In genomic region chr1:198636391-198636790, GRCh38 we compare ENCODE assay signal across 18 cellular contexts. TPM values are rescaled to one million over a fixed set of nuclear protein-coding genes. Genes with fewer than 3 reads are reported as not detected.
DNase-seq lines count a peak whose midpoint lies in the region; ATAC-seq, FAIRE-seq and TF ChIP-seq lines count a peak whose summit lies in the region.
"Had no signal": no experiment of that assay in that cellular context is flagged by ENCODE, and none has a peak within 500 bp of the region (broad histone marks: within the 10 kb centered on the region; RNA-seq: fewer than 3 reads in every experiment).

No MANE protein-coding gene starts in this region.

- H3F3A ChIP-seq in SU-DHL-6 (ENCODE audit: insufficient read depth) (peaks cover 79% of the 10 kb centered on the region), smooth muscle cell (ENCODE audit: low read depth) (no peaks in the 10 kb centered on the region)

- POLR2A ChIA-PET in GM12878 (lab: Charles Lee), result interaction anchor here (1.2 to 8.5 kb wide), 2 partner anchors 9 to 14 kb away, joined by 4 to 106 read pairs; no protein-coding TSS in a partner anchor

- peaks cover 94% of the 10 kb centered on the region for H3K79me2 ChIP-seq in SU-DHL-6 (ENCODE audit: insufficient read depth, low read length)
- peaks cover 25% of the 10 kb centered on the region for H3K79me2 ChIP-seq in GM12878 (ENCODE audit: control insufficient read depth, insufficient read depth, low read length)
- H3K79me2 ChIP-seq in smooth muscle cell (ENCODE audit: low read depth), result no peaks in the 10 kb centered on the region

- CTCF ChIA-PET in GM12878 (lab: Yijun Ruan, JAX), result interaction anchor here (1.1 to 5.8 kb wide), 8 partner anchors 9 to 116 kb away, joined by 3 to 45 read pairs (median 4); no protein-coding TSS in a partner anchor

- H3K4me1 ChIP-seq in GM12878 (ENCODE audit: control insufficient read depth, insufficient read depth, low read length) (peaks cover 18% of the 10 kb centered on the region), smooth muscle cell (ENCODE audit: low read depth) (no peaks in the 10 kb centered on the region)
- H3K4me1 ChIP-seq: Caco-2 had no signal

- DNase-seq in activated T-cell treated with anti-CD3 and anti-CD28 coated beads, Interleukin-2, amount 50 U/mL, for 24 hours, result no peak
- DNase-seq in activated T-cell treated with anti-CD3 and anti-CD28 coated beads for 4 hours (no peak), GM12878 (ENCODE audit: low read depth, low spot score) (no peak), smooth muscle cell (lab: John Stamatoyannopoulos, UW; ENCODE audit: unreplicated experiment) (no peak), Right ventricle myocardium superior (no peak)
- no peak for DNase-seq in stimulated activated effector memory CD8-positive, alpha-beta T cell treated with anti-CD3 and anti-CD28 coated beads, Interleukin-12 subunit alpha, Interleukin-12 subunit beta, amount 100 ng/mL, for 72 hours (ENCODE audit: low spot score in 2 of 2)
- no peak for DNase-seq in activated effector memory CD4-positive, alpha-beta T cell treated with anti-CD3 and anti-CD28 coated beads, Interleukin-2, amount 50 U/mL, for 16 hours
- DNase-seq: ACHN; Caco-2; HCEC 1CT; hypothalamus; midbrain; NCI-H82; stimulated activated naive CD4-positive, alpha-beta T cell treated with Interleukin-2 at 50 U/mL for 16 hours had no signal

- H3K4me2 ChIP-seq in SU-DHL-6 (ENCODE audit: low read depth, low read length, poor library complexity, severe bottlenecking) (peak overlapping the region; percentile 99), GM12878 (ENCODE audit: control insufficient read depth, insufficient read depth) (no peak overlapping the region), smooth muscle cell (no peak overlapping the region)

- H3K27me3 ChIP-seq in SU-DHL-6 (ENCODE audit: low read length) (no peaks in the 10 kb centered on the region), GM12878 (replicated peaks in 1 of 2; ENCODE audit: control insufficient read depth in 2 of 2, insufficient read depth in 2 of 2, low read length in 1 of 2) (no peaks in the 10 kb centered on the region), smooth muscle cell (ENCODE audit: low read depth) (no peaks in the 10 kb centered on the region)

- H3K4me3 ChIP-seq in SU-DHL-6 (ENCODE audit: insufficient read depth, low read length, poor library complexity, severe bottlenecking) (no peak overlapping the region), GM12878 (no peak overlapping the region), smooth muscle cell (no peak overlapping the region)
- H3K4me3 ChIP-seq: skin epidermis had no signal

- H2AFZ ChIP-seq in SU-DHL-6 (ENCODE audit: low read depth, low read length, severe bottlenecking), result no peak overlapping the region
- peak overlapping the region; percentile 46 for H2AFZ ChIP-seq in GM12878 (ENCODE audit: control insufficient read depth, low read depth, low read length)
- H2AFZ ChIP-seq in smooth muscle cell (ENCODE audit: low read depth), result no peak overlapping the region

- no peaks in the 10 kb centered on the region for H3K9me2 ChIP-seq in SU-DHL-6 (replicated peaks; ENCODE audit: insufficient read depth, low read length)

- TF ChIP-seq EP300 in GM12878 (IDR thresholded peaks at IDR 0.05; ENCODE audit: borderline replicate concordance in 1 of 2, control insufficient read depth in 1 of 2, low read depth in 2 of 2, low read length in 2 of 2), result no peak

- H3K36me3 ChIP-seq in SU-DHL-6 (ENCODE audit: low read length) (peaks cover 12% of the 10 kb centered on the region), GM12878 (ENCODE audit: control insufficient read depth in 2 of 2, insufficient read depth in 2 of 2, low read length in 1 of 2) (no peaks in the 10 kb centered on the region), smooth muscle cell (ENCODE audit: low read depth) (no peaks in the 10 kb centered on the region)

- FAIRE-seq in GM12878 (lab: Jason Lieb, UNC), result no peak
- FAIRE-seq: bronchial epithelial cell, urothelium cell line had no signal

- no peak for TF ChIP-seq RAD21 in GM12878 (IDR thresholded peaks at IDR 0.05; ENCODE audit: insufficient read depth, low read depth, low read length)

- BruUV-seq in GM12878 (replicated peaks; lab: Mats Ljungman, UMichigan), result no TSS peak

- H3K9me3 Mint-ChIP-seq in activated T-cell treated with anti-CD3 and anti-CD28 coated beads, Interleukin-2, amount 50 U/mL, for 24 hours, result peaks cover 7% of the 10 kb centered on the region
- H3K9me3 Mint-ChIP-seq in stimulated activated effector memory CD8-positive, alpha-beta T cell treated with anti-CD3 and anti-CD28 coated beads, Interleukin-12 subunit alpha, Interleukin-12 subunit beta, amount 100 ng/mL, for 72 hours, result peaks cover 12% of the 10 kb centered on the region

- peak overlapping the region; percentile 56 for H3K4me3 Mint-ChIP-seq in activated T-cell treated with anti-CD3 and anti-CD28 coated beads, Interleukin-2, amount 50 U/mL, for 24 hours
- peak overlapping the region; percentile 67 for H3K4me3 Mint-ChIP-seq in stimulated activated effector memory CD8-positive, alpha-beta T cell treated with anti-CD3 and anti-CD28 coated beads, Interleukin-12 subunit alpha, Interleukin-12 subunit beta, amount 100 ng/mL, for 72 hours

- in situ Hi-C loops in GM12878 (cut with MboI), result no loop called here

- ATAC-seq in GM12878, result no peak
- no peak for ATAC-seq in stimulated activated effector memory CD8-positive, alpha-beta T cell treated with anti-CD3 and anti-CD28 coated beads, Interleukin-12 subunit alpha, Interleukin-12 subunit beta, amount 100 ng/mL, for 72 hours
- ATAC-seq in Right ventricle myocardium superior (ENCODE audit: poor library complexity), result no peak

- RAD21 ChIA-PET in GM12878 (lab: Charles Lee; ENCODE audit: unreplicated experiment), result interaction anchor here (0.8 to 10.8 kb wide), 10 partner anchors 8 to 50 kb away, joined by 3 to 154 read pairs (median 4); no protein-coding TSS in a partner anchor

- H3K27ac Mint-ChIP-seq in activated T-cell treated with anti-CD3 and anti-CD28 coated beads, Interleukin-2, amount 50 U/mL, for 24 hours, result peak overlapping the region; percentile 96
- peak overlapping the region; percentile 98 for H3K27ac Mint-ChIP-seq in stimulated activated effector memory CD8-positive, alpha-beta T cell treated with anti-CD3 and anti-CD28 coated beads, Interleukin-12 subunit alpha, Interleukin-12 subunit beta, amount 100 ng/mL, for 72 hours

- SMC1A ChIA-PET in GM12878 (lab: Charles Lee; ENCODE audit: uncharacterized antibody, unreplicated experiment), result interaction anchor here (0.6 to 10.6 kb wide), 17 partner anchors 9 to 114 kb away, joined by 3 to 251 read pairs (median 5); no protein-coding TSS in a partner anchor

- WGBS in GM12878 (ENCODE audit: insufficient coverage, insufficient replicate concordance, low lambda C conversion rate, missing lambda C conversion rate), result 33% methylated on average over 2 of the region's 2 CpGs
- 92% methylated on average over 2 of the region's 2 CpGs for WGBS in smooth muscle cell (ENCODE audit: low lambda C conversion rate)

- H3K9me3 ChIP-seq in SU-DHL-6 (ENCODE audit: insufficient read depth, low read length) (no peaks in the 10 kb centered on the region), GM12878 (replicated peaks; ENCODE audit: control insufficient read depth, insufficient read depth, low read length) (peaks cover 4% of the 10 kb centered on the region; the same call in 2 of the 3 replicates), smooth muscle cell (replicated peaks; ENCODE audit: low read depth) (no peaks in the 10 kb centered on the region)
- H3K9me3 ChIP-seq: Caco-2 had no signal

- H3K9ac ChIP-seq in SU-DHL-6 (ENCODE audit: low read length) (peak overlapping the region; percentile 70), GM12878 (ENCODE audit: control insufficient read depth, insufficient read depth, low read length) (no peak overlapping the region), smooth muscle cell (ENCODE audit: low read depth) (no peak overlapping the region)

- H3K27me3 Mint-ChIP-seq in activated T-cell treated with anti-CD3 and anti-CD28 coated beads, Interleukin-2, amount 50 U/mL, for 24 hours, result no peaks in the 10 kb centered on the region

- intact Hi-C loops in GM12878 (cut with micrococcal nuclease; ENCODE audit: unreplicated experiment) (no loop called here), Right ventricle myocardium superior (cut with DNase I) (no loop called here)

- TF ChIP-seq CTCF in SU-DHL-6 (IDR thresholded peaks at IDR 0.05; ENCODE audit: insufficient read depth, low read length, poor library complexity, severe bottlenecking) (no peak), GM12878 (IDR thresholded peaks at IDR 0.05 in 2 of 3, conservative IDR thresholded peaks at IDR 0.05 in 1 of 3; ENCODE audit: control insufficient read depth in 2 of 3, extremely low read depth in 1 of 3, insufficient read depth in 1 of 3, low read depth in 3 of 3, low read length in 3 of 3) (no peak), smooth muscle cell (IDR thresholded peaks at IDR 0.05; ENCODE audit: borderline replicate concordance, insufficient read depth, poor library complexity, severe bottlenecking) (no peak)

- TF ChIP-seq POLR2A in GM12878 (IDR thresholded peaks at IDR 0.05; ENCODE audit: low read depth, low read length), result no peak

- H3K4me1 Mint-ChIP-seq in activated T-cell treated with anti-CD3 and anti-CD28 coated beads, Interleukin-2, amount 50 U/mL, for 24 hours (ENCODE audit: low read depth), result peaks cover 63% of the 10 kb centered on the region
- peaks cover 43% of the 10 kb centered on the region for H3K4me1 Mint-ChIP-seq in stimulated activated effector memory CD8-positive, alpha-beta T cell treated with anti-CD3 and anti-CD28 coated beads, Interleukin-12 subunit alpha, Interleukin-12 subunit beta, amount 100 ng/mL, for 72 hours

- H4K20me1 ChIP-seq in SU-DHL-6 (ENCODE audit: low read depth, low read length), result no peaks in the 10 kb centered on the region
- no peaks in the 10 kb centered on the region for H4K20me1 ChIP-seq in GM12878 (ENCODE audit: control insufficient read depth, insufficient read depth)
- no peaks in the 10 kb centered on the region for H4K20me1 ChIP-seq in smooth muscle cell (ENCODE audit: low read depth)

- H3K27ac ChIP-seq in SU-DHL-6 (ENCODE audit: low read depth, low read length), result peak overlapping the region; percentile 100
- H3K27ac ChIP-seq in GM12878 (ENCODE audit: control insufficient read depth, insufficient read depth), result peak overlapping the region; percentile 20; the same call in 1 of the 2 replicates
- no peak overlapping the region for H3K27ac ChIP-seq in smooth muscle cell (ENCODE audit: low read depth)

- H3K36me3 Mint-ChIP-seq in activated T-cell treated with anti-CD3 and anti-CD28 coated beads, Interleukin-2, amount 50 U/mL, for 24 hours (ENCODE audit: low read depth), result peaks cover 35% of the 10 kb centered on the region
- peaks cover 34% of the 10 kb centered on the region for H3K36me3 Mint-ChIP-seq in stimulated activated effector memory CD8-positive, alpha-beta T cell treated with anti-CD3 and anti-CD28 coated beads, Interleukin-12 subunit alpha, Interleukin-12 subunit beta, amount 100 ng/mL, for 72 hours

RNA-seq across cellular contexts. Expression of gene PTPRC, which starts 2.4 kb away (rescaled TPM):
- 586 and 675 TPM in 2 replicates for total RNA-seq in GM12878 (2013; cell fraction: nucleolus; rRNA removed)
- 117 and 136 TPM in 2 replicates for total RNA-seq in GM12878 (2014; rRNA removed)
- 167 and 171 TPM in 2 replicates for total RNA-seq in GM12878 (2014; rRNA removed; fragmentation: Illumina TruSeq; extraction: Trizol)
- 154 and 157 TPM in 2 replicates for total RNA-seq in GM12878 (2021)
- 57.1 TPM for polyA plus RNA-seq in GM12878 (2011; ENCODE audit: low read depth)
- polyA plus RNA-seq in GM12878 (2011; rRNA removed), result 171 and 221 TPM in 2 replicates
- polyA plus RNA-seq in GM12878 (2011; cell fraction: cytosol; rRNA removed), result 125 and 161 TPM in 2 replicates
- polyA plus RNA-seq in GM12878 (2011; cell fraction: nucleus; rRNA removed), result 106 and 128 TPM in 2 replicates
- polyA plus RNA-seq in GM12878 (2012), result 67.1 and 78.4 TPM in 2 replicates
- 156 and 163 TPM in 2 replicates for polyA plus RNA-seq in GM12878 (2014; fragmentation: Illumina TruSeq; extraction: Trizol)
- polyA plus RNA-seq in GM12878 (2014; fragmentation: Nextera tagmentation; extraction: Ambion mirVana), result 10 to 100 TPM; 72.9 to 73.6 TPM
- polyA plus RNA-seq in GM12878 (2014; rRNA removed), result 75.1 and 80.9 TPM in 2 replicates
- 100 to 1,000 TPM; 117 to 119 TPM for polyA plus RNA-seq in GM12878 (2016; fragmentation: Nextera tagmentation; extraction: Ambion mirVana)
- polyA minus RNA-seq in GM12878 (2011; rRNA and poly(A)+ RNA removed), result 240 and 280 TPM in 2 replicates
- polyA minus RNA-seq in GM12878 (2011; cell fraction: cytosol; rRNA and poly(A)+ RNA removed), result 70.3 and 72.0 TPM in 2 replicates
- polyA minus RNA-seq in GM12878 (2011; cell fraction: nucleus; rRNA and poly(A)+ RNA removed), result 150 and 243 TPM in 2 replicates
- total RNA-seq in smooth muscle cell, result 0.04 TPM in 1 of 2 replicates, not detected in the other
- polyA plus RNA-seq in smooth muscle cell, result 0.37 TPM in 1 of 2 replicates, not detected in the other
- total RNA-seq in Right ventricle myocardium superior, result 7.2 TPM
- total RNA-seq: bronchial epithelial cell had no signal

Comparison
In these comparisons a context has a peak if more than half of its experiments do, and no peak if none do; other contexts are left out.
1. RNA of gene PTPRC, which starts 2.4 kb away (total RNA-seq): 117 to 675 TPM in GM12878; 7.2 TPM in Right ventricle myocardium superior (single experiment) and 0.04 TPM in smooth muscle cell; every median in the first group is over 10 times any median in the second.